ENCODE assay signal across 31 cellular contexts in genomic region chr19:47331490-47331889, GRCh38. TPM values are rescaled to one million over a fixed set of nuclear protein-coding genes. Genes with fewer than 3 reads are reported as not detected.
DNase-seq lines count a peak whose midpoint lies in the region; ATAC-seq and TF ChIP-seq lines count a peak whose summit lies in the region.
"Had no signal": no experiment of that assay in that cellular context is flagged by ENCODE, and none has a peak within 500 bp of the region (broad histone marks: within the 10 kb centered on the region; RNA-seq: fewer than 3 reads in every experiment).

No MANE protein-coding gene starts in this region.

- H3K27me3 Mint-ChIP-seq in dendritic cell treated with granulocyte-macrophage colony-stimulating factor and Interleukin-4, amounts not matched to agents 40 ng/mL and 50 ng/mL, for 4 days = no peaks in the 10 kb centered on the region

- H3K9me3 Mint-ChIP-seq in dendritic cell treated with granulocyte-macrophage colony-stimulating factor and Interleukin-4, amounts not matched to agents 40 ng/mL and 50 ng/mL, for 4 days = no peaks in the 10 kb centered on the region
- H3K9me3 Mint-ChIP-seq: activated naive CD4-positive, alpha-beta T cell treated with anti-CD3 and anti-CD28 coated beads, Interleukin-2, amount 50 U/mL, for 72 hours; IgD-negative memory B cell had no signal

- H3K4me1 Mint-ChIP-seq in dendritic cell treated with granulocyte-macrophage colony-stimulating factor and Interleukin-4, amounts not matched to agents 40 ng/mL and 50 ng/mL, for 4 days (ENCODE audit: low read depth) = peaks cover 73% of the 10 kb centered on the region

- POLR2A ChIA-PET in PC-9 (lab: Charles Lee; ENCODE audit: unreplicated experiment) = no interaction called here

- 0 out of 2 replicates have a peak overlapping the region, but pooled peaks have one; percentile 25 for H3K4me2 ChIP-seq in PC-9
- H3K4me2 ChIP-seq: SK-N-SH had no signal

- H3K27me3 ChIP-seq in PC-9 (ENCODE audit: insufficient read depth, low read depth) (no peaks in the 10 kb centered on the region), neutrophil (no peaks in the 10 kb centered on the region), upper lobe of left lung (no peaks in the 10 kb centered on the region)
- H3K27me3 ChIP-seq: testis had no signal

- CTCF ChIA-PET in PC-9 (lab: Charles Lee) = no interaction called here

- H3K4me1 ChIP-seq in PC-9 (replicated peaks; ENCODE audit: insufficient read depth) = no peaks in the 10 kb centered on the region
- peaks cover 54 to 62% of the 10 kb centered on the region in 2 experiments for H3K4me1 ChIP-seq in neutrophil (ENCODE audit: control insufficient read depth in 1 of 2, insufficient read depth in 1 of 2, low read depth in 1 of 2, low read length in 1 of 2)
- peaks cover 7 to 22% (median 11%) of the 10 kb centered on the region in 4 donors for H3K4me1 ChIP-seq in upper lobe of left lung
- H3K4me1 ChIP-seq: Caco-2, testis had no signal

- DNase-seq in PC-9 = no peak
- DNase-seq in upper lobe of left lung = no peak
- no peak for DNase-seq in HPDE6-E6E7 (ENCODE audit: extremely low spot score)
- DNase-seq: activated CD4-positive, alpha-beta T cell treated with anti-CD3 and anti-CD28 coated beads, Interleukin-2, amount 50 U/mL, for 1 hour; activated CD4-positive, CD25-positive, alpha-beta regulatory T cell; activated effector memory CD4-positive, alpha-beta T cell treated with Interleukin-2 at 50 U/mL for 16 hours; activated T-cell treated with anti-CD3 and anti-CD28 coated beads, Interleukin-2, amount 50 U/mL, for 1 hour; Caco-2; DMS53; effector CD8-positive, alpha-beta T cell; HCEC 1CT; hippocampal formation; NCI-H1092; NCI-H187 treated with DMSO at 0.1 percent for 48 hours; NCI-H524 treated with DMSO at 0.1 percent for 48 hours; NK-92 treated with Interleukin-12 subunit alpha and Interleukin-12 subunit beta, amount 100 ng/mL, for 24 hours; SK-N-SH; small intestine; stimulated activated naive CD4-positive, alpha-beta T cell; testis had no signal

- no peaks in the 10 kb centered on the region for H3K79me2 ChIP-seq in PC-9 (ENCODE audit: low read depth)

- 90% methylated on average over 6 of the region's 6 CpGs for WGBS in upper lobe of left lung, 2 donors

- H3K4me3 ChIP-seq in PC-9 (no peak overlapping the region), neutrophil (ENCODE audit: low read depth in 1 of 2, low read length in 1 of 2) (no peak overlapping the region), upper lobe of left lung (no peak overlapping the region)
- H3K4me3 ChIP-seq: BLaER1 treated with 17β-estradiol and CSF1 and Interleukin-3, amounts not matched to agents 10 nM and 100 nM; testis had no signal

- ATAC-seq in upper lobe of left lung (ENCODE audit: low FRiP score in 2 of 2) = no peak
- no peak for ATAC-seq in GM18498 (IDR thresholded peaks at IDR 0.05; ENCODE audit: unreplicated experiment)
- ATAC-seq in HG03095 (IDR thresholded peaks at IDR 0.05; ENCODE audit: unreplicated experiment) = no peak
- ATAC-seq: activated naive CD4-positive, alpha-beta T cell treated with anti-CD3 and anti-CD28 coated beads, Interleukin-2, amount 50 U/mL, for 72 hours; Right ventricle myocardium inferior had no signal

- H3K36me3 ChIP-seq in PC-9 (ENCODE audit: low read depth) (no peaks in the 10 kb centered on the region), neutrophil (no peaks in the 10 kb centered on the region), upper lobe of left lung (no peaks in the 10 kb centered on the region)
- H3K36me3 ChIP-seq: BLaER1 treated with 17β-estradiol and CSF1 and Interleukin-3, amounts not matched to agents 10 nM and 100 nM had no signal

- peak overlapping the region; percentile 65 for H3K4me3 Mint-ChIP-seq in dendritic cell treated with granulocyte-macrophage colony-stimulating factor and Interleukin-4, amounts not matched to agents 40 ng/mL and 50 ng/mL, for 4 days
- H3K4me3 Mint-ChIP-seq: IgD-negative memory B cell, memory B cell had no signal

- H3K27ac Mint-ChIP-seq in dendritic cell treated with granulocyte-macrophage colony-stimulating factor and Interleukin-4, amounts not matched to agents 40 ng/mL and 50 ng/mL, for 4 days = peak overlapping the region; percentile 87
- H3K27ac Mint-ChIP-seq: memory B cell had no signal

- TF ChIP-seq EP300 in upper lobe of left lung (IDR thresholded peaks at IDR 0.05) = no peak

- no peak overlapping the region for H2AFZ ChIP-seq in PC-9

- no peak overlapping the region for H3K27ac ChIP-seq in PC-9
- H3K27ac ChIP-seq in neutrophil = peak overlapping the region; percentile 97
- peak overlapping the region; percentile 82 to 86 (median 84) for H3K27ac ChIP-seq in upper lobe of left lung

- no peaks in the 10 kb centered on the region for H4K20me1 ChIP-seq in PC-9 (ENCODE audit: insufficient read depth)
- H4K20me1 ChIP-seq: BLaER1 treated with 17β-estradiol and CSF1 and Interleukin-3, amounts not matched to agents 10 nM and 100 nM had no signal

- TF ChIP-seq CTCF in PC-9 (conservative IDR thresholded peaks at IDR 0.05) (no peak), neutrophil (IDR thresholded peaks at IDR 0.05) (no peak), upper lobe of left lung (IDR thresholded peaks at IDR 0.05) (no peak)

- no TSS peak for BruUV-seq in PC-9 (replicated peaks; lab: Mats Ljungman, UMichigan)

- H3K9me2 ChIP-seq in PC-9 (ENCODE audit: insufficient read depth) = no peaks in the 10 kb centered on the region
- H3K9me2 ChIP-seq: SK-N-SH had no signal

- H3F3A ChIP-seq in PC-9 (ENCODE audit: insufficient read depth, low read depth) = peaks cover 3% of the 10 kb centered on the region; the same call in 1 of the 2 replicates

- H3K36me3 Mint-ChIP-seq in dendritic cell treated with granulocyte-macrophage colony-stimulating factor and Interleukin-4, amounts not matched to agents 40 ng/mL and 50 ng/mL, for 4 days (ENCODE audit: low read depth) = no peaks in the 10 kb centered on the region
- H3K36me3 Mint-ChIP-seq: activated naive CD4-positive, alpha-beta T cell treated with anti-CD3 and anti-CD28 coated beads, Interleukin-2, amount 50 U/mL, for 72 hours; memory B cell had no signal

- no peaks in the 10 kb centered on the region for H3K9me3 ChIP-seq in PC-9 (ENCODE audit: insufficient read depth, low read depth)
- no peaks in the 10 kb centered on the region for H3K9me3 ChIP-seq in neutrophil
- no peaks in the 10 kb centered on the region for H3K9me3 ChIP-seq in upper lobe of left lung
- H3K9me3 ChIP-seq: BLaER1 treated with 17β-estradiol and CSF1 and Interleukin-3, amounts not matched to agents 10 nM and 100 nM; Caco-2; SK-N-SH; testis had no signal

- TF ChIP-seq POLR2A in upper lobe of left lung (IDR thresholded peaks at IDR 0.05) = no peak

- intact Hi-C loops in PC-9 (cut with micrococcal nuclease; ENCODE audit: unreplicated experiment) = no loop called here
- intact Hi-C loops in dendritic cell treated with granulocyte-macrophage colony-stimulating factor and Interleukin-4, amounts not matched to agents 40 ng/mL and 50 ng/mL, for 4 days (cut with micrococcal nuclease) = loop anchor here (2.0 kb wide), 1 partner anchor 17 kb away; no protein-coding TSS in a partner anchor

RNA-seq across cellular contexts. Expression of gene C5AR2, which starts 0.5 kb away (rescaled TPM):
- total RNA-seq in PC-9 (2021) (not detected in 2 replicates), upper lobe of left lung (10 to 100 TPM in 3 of 6 donors, 1 to 10 TPM in 3; 3.8 to 22.9 (median 10.0) TPM)
- total RNA-seq: activated naive CD4-positive, alpha-beta T cell treated with anti-CD3 and anti-CD28 coated beads, Interleukin-2, amount 50 U/mL, for 72 hours; Caco-2; G401 had no signal

RNA-seq across cellular contexts. Expression of gene DHX34, which starts 17.6 kb away (rescaled TPM):
- total RNA-seq in PC-9 (2021) (23.0 TPM in 2 replicates), upper lobe of left lung (10 to 100 TPM in 5 of 6 donors, 1 to 10 TPM in 1; 8.4 to 80.7 (median 19.4) TPM)

RNA-seq across cellular contexts. Expression of gene C5AR1, which starts 21.8 kb away (rescaled TPM):
- total RNA-seq in PC-9 (2021) (8.5 and 10.8 TPM in 2 replicates), upper lobe of left lung (10 to 100 TPM; 20.3 to 87.3 (median 45.1) TPM)
- total RNA-seq: pulmonary artery endothelial cell had no signal

RNA-seq across cellular contexts. Expression of gene INAFM1, which starts 56.8 kb away (rescaled TPM):
- total RNA-seq in PC-9 (2021) (13.5 and 21.3 TPM in 2 replicates), upper lobe of left lung (10 to 100 TPM in 4 of 6 donors, 1 to 10 TPM in 1, under 1 TPM in 1; 0.59 to 28.3 (median 22.4) TPM)
